In the genomic region with DNA sequence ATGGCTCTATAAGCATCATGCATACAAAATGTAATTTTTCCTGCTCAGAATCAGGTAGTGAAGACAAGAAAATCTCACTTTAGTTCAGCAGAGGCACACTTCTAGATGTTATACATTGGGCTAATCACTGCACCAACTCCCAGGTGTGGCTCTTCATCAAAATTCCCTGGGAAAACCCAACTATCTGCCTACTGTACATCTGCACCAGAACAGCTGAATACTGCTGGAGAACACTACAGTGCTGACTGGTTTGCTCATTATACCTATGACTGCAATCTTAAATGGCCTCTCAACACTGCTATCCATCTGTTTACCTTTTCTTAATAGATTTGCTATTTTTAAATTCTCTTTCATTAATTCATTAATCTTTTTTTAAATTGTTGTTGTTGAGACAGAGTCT, we compare ENCODE assay signal across 17 cellular contexts.
DNase-seq lines count a peak whose midpoint lies in the region; ATAC-seq, FAIRE-seq and TF ChIP-seq lines count a peak whose summit lies in the region.
"Had no signal": no experiment of that assay in that cellular context is flagged by ENCODE, and none has a peak within 500 bp of the region (broad histone marks: within the 10 kb centered on the region; RNA-seq: fewer than 3 reads in every experiment).

No MANE protein-coding gene starts in this region.

- no peak overlapping the region for H3K4me3 ChIP-seq in GM12878
- H3K4me3 ChIP-seq: GM23248 had no signal

- no peak overlapping the region for H2AFZ ChIP-seq in GM12878 (ENCODE audit: control insufficient read depth, low read depth, low read length)
- H2AFZ ChIP-seq: GM23248 had no signal

- no peaks in the 10 kb centered on the region for H3K9me3 ChIP-seq in GM12878 (replicated peaks; ENCODE audit: control insufficient read depth, insufficient read depth, low read length)

- SMC1A ChIA-PET in GM12878 (lab: Charles Lee; ENCODE audit: uncharacterized antibody, unreplicated experiment), result interaction anchor here (0.6 to 2.0 kb wide), 2 partner anchors 303 to 1073 kb away, joined by 3 to 5 read pairs; no protein-coding TSS in a partner anchor

- H4K20me1 ChIP-seq in GM12878 (ENCODE audit: control insufficient read depth, insufficient read depth), result no peaks in the 10 kb centered on the region

- RAD21 ChIA-PET in GM12878 (lab: Charles Lee; ENCODE audit: unreplicated experiment), result no interaction called here

- peaks cover 14% of the 10 kb centered on the region for H3K4me1 ChIP-seq in GM12878 (ENCODE audit: control insufficient read depth, insufficient read depth, low read length)

- TF ChIP-seq POLR2A in GM12878 (IDR thresholded peaks at IDR 0.05; ENCODE audit: low read depth, low read length), result no peak

- H3K9me3 Mint-ChIP-seq in stimulated activated memory B cell treated with anti-CD40 and anti-IgM and Interleukin-4, amounts not matched to agents 10 μg/mL and 1 μg/mL and 100 μg/mL, for 72 hours, result no peaks in the 10 kb centered on the region
- no peaks in the 10 kb centered on the region for H3K9me3 Mint-ChIP-seq in activated CD8-positive, alpha-beta T cell treated with anti-CD3 and anti-CD28 coated beads, Interleukin-2, amount 10 ng/mL, durations not matched to agents 7 days and 5 days (ENCODE audit: insufficient read depth)
- H3K9me3 Mint-ChIP-seq: CD4-positive, alpha-beta memory T cell; H9 had no signal

- BruUV-seq in GM12878 (replicated peaks; lab: Mats Ljungman, UMichigan), result no TSS peak

- FAIRE-seq in GM12878 (lab: Jason Lieb, UNC), result peak; percentile 23
- FAIRE-seq: GM12891, H1 had no signal

- peaks cover 28% of the 10 kb centered on the region for H3K4me1 Mint-ChIP-seq in stimulated activated memory B cell treated with anti-CD40 and anti-IgM and Interleukin-4, amounts not matched to agents 10 μg/mL and 1 μg/mL and 100 μg/mL, for 72 hours
- H3K4me1 Mint-ChIP-seq in activated CD8-positive, alpha-beta T cell treated with anti-CD3 and anti-CD28 coated beads, Interleukin-2, amount 10 ng/mL, durations not matched to agents 7 days and 5 days (ENCODE audit: low read depth), result no peaks in the 10 kb centered on the region
- H3K4me1 Mint-ChIP-seq: CD4-positive, alpha-beta memory T cell had no signal

- H3K27me3 ChIP-seq in GM12878 (replicated peaks in 1 of 2; ENCODE audit: control insufficient read depth in 2 of 2, insufficient read depth in 2 of 2, low read length in 1 of 2), result no peaks in the 10 kb centered on the region

- no peak overlapping the region for H3K9ac ChIP-seq in GM12878 (ENCODE audit: control insufficient read depth, insufficient read depth, low read length)
- H3K9ac ChIP-seq: GM23248 had no signal

- in situ Hi-C loops in GM12878 (cut with MboI), result loop anchor here (10.0 to 25.0 kb wide), 2 partner anchors 296 to 1303 kb away; no protein-coding TSS in a partner anchor

- ATAC-seq in HG02610 (IDR thresholded peaks at IDR 0.05; ENCODE audit: unreplicated experiment), result peak; percentile 51
- no peak for ATAC-seq in GM12878
- ATAC-seq in stimulated activated memory B cell treated with anti-CD40 and anti-IgM and Interleukin-4, amounts not matched to agents 10 μg/mL and 1 μg/mL and 100 μg/mL, for 72 hours, result peak; percentile 45
- no peak for ATAC-seq in activated CD8-positive, alpha-beta T cell treated with anti-CD3 and anti-CD28 coated beads, Interleukin-2, amount 10 ng/mL, durations not matched to agents 7 days and 5 days
- ATAC-seq: HCT116 had no signal

- CTCF ChIA-PET in GM12878 (lab: Yijun Ruan, JAX), result interaction anchor here (0.6 to 8.6 kb wide), 2 partner anchors 302 to 981 kb away, joined by 4 to 55 read pairs; no protein-coding TSS in a partner anchor
- CTCF ChIA-PET in activated CD8-positive, alpha-beta T cell treated with anti-CD3 and anti-CD28 coated beads, Interleukin-2, amount 10 ng/mL, durations not matched to agents 7 days and 5 days (lab: Charles Lee), result no interaction called here

- H3K27ac ChIP-seq in GM12878 (ENCODE audit: control insufficient read depth, insufficient read depth), result no peak overlapping the region
- H3K27ac ChIP-seq: GM23248 had no signal

- no peak for TF ChIP-seq RAD21 in GM12878 (IDR thresholded peaks at IDR 0.05; ENCODE audit: insufficient read depth, low read depth, low read length)

- no peak for TF ChIP-seq CTCF in GM12878 (IDR thresholded peaks at IDR 0.05 in 2 of 3, conservative IDR thresholded peaks at IDR 0.05 in 1 of 3; ENCODE audit: control insufficient read depth in 2 of 3, extremely low read depth in 1 of 3, insufficient read depth in 1 of 3, low read depth in 3 of 3, low read length in 3 of 3)

- POLR2A ChIA-PET in GM12878 (lab: Charles Lee), result no interaction called here
- POLR2A ChIA-PET in activated CD8-positive, alpha-beta T cell treated with anti-CD3 and anti-CD28 coated beads, Interleukin-2, amount 10 ng/mL, durations not matched to agents 7 days and 5 days (lab: Charles Lee), result no interaction called here

- intact Hi-C loops in GM12878 (cut with micrococcal nuclease; ENCODE audit: unreplicated experiment), result loop anchor here (10.0 kb wide), 2 partner anchors 556 to 736 kb away; no protein-coding TSS in a partner anchor

- no peak overlapping the region for H3K27ac Mint-ChIP-seq in stimulated activated memory B cell treated with anti-CD40 and anti-IgM and Interleukin-4, amounts not matched to agents 10 μg/mL and 1 μg/mL and 100 μg/mL, for 72 hours
- H3K27ac Mint-ChIP-seq in activated CD8-positive, alpha-beta T cell treated with anti-CD3 and anti-CD28 coated beads, Interleukin-2, amount 10 ng/mL, durations not matched to agents 7 days and 5 days, result no peak overlapping the region
- H3K27ac Mint-ChIP-seq: CD4-positive, alpha-beta memory T cell; H9 had no signal

- DNase-seq in GM12878 (ENCODE audit: low read depth, low spot score), result no peak
- DNase-seq in activated CD8-positive, alpha-beta T cell treated with anti-CD3 and anti-CD28 coated beads, Interleukin-2, amount 10 ng/mL, durations not matched to agents 7 days and 5 days, result no peak
- no peak for DNase-seq in SKM-1 treated with dmso at 0.1 percent for 144 hours (lab: John Stamatoyannopoulos, UW; ENCODE audit: unreplicated experiment)
- no peak for DNase-seq in H4 (ENCODE audit: low spot score)
- DNase-seq: C1 segment of cervical spinal cord; Calu3; CD4-positive, alpha-beta memory T cell; COR-L47; DMS53; DMS79 treated with DMSO at 0.1 percent for 48 hours; GM23248; H9 had no signal

- no peak overlapping the region for H3K4me2 ChIP-seq in GM12878 (ENCODE audit: control insufficient read depth, insufficient read depth)

- peaks cover 10% of the 10 kb centered on the region for H3K36me3 Mint-ChIP-seq in stimulated activated memory B cell treated with anti-CD40 and anti-IgM and Interleukin-4, amounts not matched to agents 10 μg/mL and 1 μg/mL and 100 μg/mL, for 72 hours
- no peaks in the 10 kb centered on the region for H3K36me3 Mint-ChIP-seq in activated CD8-positive, alpha-beta T cell treated with anti-CD3 and anti-CD28 coated beads, Interleukin-2, amount 10 ng/mL, durations not matched to agents 7 days and 5 days (ENCODE audit: low read depth)
- H3K36me3 Mint-ChIP-seq: CD4-positive, alpha-beta memory T cell had no signal

- H3K4me3 Mint-ChIP-seq in stimulated activated memory B cell treated with anti-CD40 and anti-IgM and Interleukin-4, amounts not matched to agents 10 μg/mL and 1 μg/mL and 100 μg/mL, for 72 hours, result no peak overlapping the region
- H3K4me3 Mint-ChIP-seq in activated CD8-positive, alpha-beta T cell treated with anti-CD3 and anti-CD28 coated beads, Interleukin-2, amount 10 ng/mL, durations not matched to agents 7 days and 5 days, result no peak overlapping the region
- H3K4me3 Mint-ChIP-seq: CD4-positive, alpha-beta memory T cell; H9 had no signal

- H3K27me3 Mint-ChIP-seq in stimulated activated memory B cell treated with anti-CD40 and anti-IgM and Interleukin-4, amounts not matched to agents 10 μg/mL and 1 μg/mL and 100 μg/mL, for 72 hours, result no peaks in the 10 kb centered on the region
- H3K27me3 Mint-ChIP-seq in activated CD8-positive, alpha-beta T cell treated with anti-CD3 and anti-CD28 coated beads, Interleukin-2, amount 10 ng/mL, durations not matched to agents 7 days and 5 days (ENCODE audit: low read depth), result peaks cover 7% of the 10 kb centered on the region

- H3K79me2 ChIP-seq in GM12878 (ENCODE audit: control insufficient read depth, insufficient read depth, low read length), result no peaks in the 10 kb centered on the region

- H3K36me3 ChIP-seq in GM12878 (ENCODE audit: control insufficient read depth in 2 of 2, insufficient read depth in 2 of 2, low read length in 1 of 2), result no peaks in the 10 kb centered on the region

- no peak for TF ChIP-seq EP300 in GM12878 (IDR thresholded peaks at IDR 0.05; ENCODE audit: borderline replicate concordance in 1 of 2, control insufficient read depth in 1 of 2, low read depth in 2 of 2, low read length in 2 of 2)

TF ChIP-seq in GM12878, 131 proteins besides CTCF, POLR2A, EP300 and RAD21 (continues in another document):
- TF ChIP-seq CBFB (IDR thresholded peaks at IDR 0.05; ENCODE audit: low read depth), result no peak
- no peak for TF ChIP-seq CREM (IDR thresholded peaks at IDR 0.05; ENCODE audit: low read depth)
- no peak for TF ChIP-seq HDAC2 (IDR thresholded peaks at IDR 0.05)
- TF ChIP-seq, protein P1, sequence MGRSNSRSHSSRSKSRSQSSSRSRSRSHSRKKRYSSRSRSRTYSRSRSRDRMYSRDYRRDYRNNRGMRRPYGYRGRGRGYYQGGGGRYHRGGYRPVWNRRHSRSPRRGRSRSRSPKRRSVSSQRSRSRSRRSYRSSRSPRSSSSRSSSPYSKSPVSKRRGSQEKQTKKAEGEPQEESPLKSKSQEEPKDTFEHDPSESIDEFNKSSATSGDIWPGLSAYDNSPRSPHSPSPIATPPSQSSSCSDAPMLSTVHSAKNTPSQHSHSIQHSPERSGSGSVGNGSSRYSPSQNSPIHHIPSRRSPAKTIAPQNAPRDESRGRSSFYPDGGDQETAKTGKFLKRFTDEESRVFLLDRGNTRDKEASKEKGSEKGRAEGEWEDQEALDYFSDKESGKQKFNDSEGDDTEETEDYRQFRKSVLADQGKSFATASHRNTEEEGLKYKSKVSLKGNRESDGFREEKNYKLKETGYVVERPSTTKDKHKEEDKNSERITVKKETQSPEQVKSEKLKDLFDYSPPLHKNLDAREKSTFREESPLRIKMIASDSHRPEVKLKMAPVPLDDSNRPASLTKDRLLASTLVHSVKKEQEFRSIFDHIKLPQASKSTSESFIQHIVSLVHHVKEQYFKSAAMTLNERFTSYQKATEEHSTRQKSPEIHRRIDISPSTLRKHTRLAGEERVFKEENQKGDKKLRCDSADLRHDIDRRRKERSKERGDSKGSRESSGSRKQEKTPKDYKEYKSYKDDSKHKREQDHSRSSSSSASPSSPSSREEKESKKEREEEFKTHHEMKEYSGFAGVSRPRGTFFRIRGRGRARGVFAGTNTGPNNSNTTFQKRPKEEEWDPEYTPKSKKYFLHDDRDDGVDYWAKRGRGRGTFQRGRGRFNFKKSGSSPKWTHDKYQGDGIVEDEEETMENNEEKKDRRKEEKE (IDR thresholded peaks at IDR 0.05), result no peak

Comparison
In these comparisons a context has a peak if more than half of its experiments do, and no peak if none do; other contexts are left out.
1. ATAC-seq: peak in HG02610 (single experiment) and stimulated activated memory B cell treated with anti-CD40 and anti-IgM and Interleukin-4, amounts not matched to agents 10 μg/mL and 1 μg/mL and 100 μg/mL, for 72 hours (single experiment); none in GM12878 (single experiment) and activated CD8-positive, alpha-beta T cell treated with anti-CD3 and anti-CD28 coated beads, Interleukin-2, amount 10 ng/mL, durations not matched to agents 7 days and 5 days (single experiment).